In the genomic region with DNA sequence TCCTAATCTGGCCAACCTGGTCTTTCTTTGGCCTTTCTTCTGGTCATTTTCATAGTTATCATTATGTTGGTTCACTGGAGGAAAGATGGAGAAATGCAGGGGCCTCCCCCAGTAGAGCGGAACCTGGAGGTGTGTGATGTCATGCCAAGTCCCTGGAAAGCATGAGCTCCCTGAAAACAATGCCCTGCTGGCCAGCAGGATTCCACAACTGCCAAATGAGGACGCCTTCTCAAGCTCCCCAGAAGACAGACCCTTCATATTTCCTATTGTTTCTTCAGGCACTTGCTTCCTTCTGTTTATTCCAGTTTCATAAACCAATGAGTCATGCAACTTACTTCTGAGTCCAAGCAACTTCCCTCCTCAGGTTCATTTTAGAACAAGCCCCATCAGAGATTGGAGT, we compare ENCODE assay signal across 21 cellular contexts.
A peak's percentile ranks its signal among the peaks of the same experiment; 100 is the strongest.
DNase-seq lines count a peak whose midpoint lies in the region; ATAC-seq and TF ChIP-seq lines count a peak whose summit lies in the region.
"Had no signal": no experiment of that assay in that cellular context is flagged by ENCODE, and none has a peak within 500 bp of the region (broad histone marks: within the 10 kb centered on the region; RNA-seq: fewer than 3 reads in every experiment).

No MANE protein-coding gene starts in this region.

- H3K9me3 Mint-ChIP-seq in endodermal cell (no peaks in the 10 kb centered on the region), nephron progenitor cell (no peaks in the 10 kb centered on the region)

- H3K27me3 ChIP-seq in endodermal cell (ENCODE audit: control insufficient read depth, insufficient read depth, low read length, poor library complexity, severe bottlenecking) (no peaks in the 10 kb centered on the region), gastroesophageal sphincter (peaks cover 19% of the 10 kb centered on the region)
- H3K27me3 ChIP-seq: SJCRH30 had no signal

- no peak for TF ChIP-seq EP300 in gastroesophageal sphincter (IDR thresholded peaks at IDR 0.05)

- H3K27ac Mint-ChIP-seq in endodermal cell = peak overlapping the region; percentile 9
- H3K27ac Mint-ChIP-seq in nephron progenitor cell = peak overlapping the region; percentile 48
- H3K27ac Mint-ChIP-seq: CD14-positive monocyte, HFFc6 had no signal

- H3K36me3 ChIP-seq in endodermal cell (ENCODE audit: control insufficient read depth, insufficient read depth, low read length) (no peaks in the 10 kb centered on the region), gastroesophageal sphincter (no peaks in the 10 kb centered on the region)
- H3K36me3 ChIP-seq: SJCRH30 had no signal

- TF ChIP-seq POLR2A in gastroesophageal sphincter (IDR thresholded peaks at IDR 0.05) = no peak

- DNase-seq in H4 (ENCODE audit: low spot score) = peak; percentile 6
- peak; percentile 47 for DNase-seq in RPMI7951 (ENCODE audit: low read depth)
- DNase-seq in endodermal cell = no peak
- DNase-seq in nephron progenitor cell = no peak
- DNase-seq in NCI-H524 (lab: John Stamatoyannopoulos, UW) = no peak
- no peak for DNase-seq in NCI-H187 treated with DMSO at 0.1 percent for 48 hours (lab: John Stamatoyannopoulos, UW)
- DNase-seq: COR-L47; DMS153; HFFc6; KG1; MM.1S; NCI-H1105 treated with DMSO at 0.1 percent for 48 hours; NCI-H187; NCI-H446; NK-92 treated with Interleukin-12 subunit alpha and Interleukin-12 subunit beta, amount 100 ng/mL, for 24 hours; OCI-M1; SJCRH30 had no signal

- H3K27me3 Mint-ChIP-seq in endodermal cell (ENCODE audit: insufficient read depth) = no peaks in the 10 kb centered on the region
- peaks cover 14% of the 10 kb centered on the region for H3K27me3 Mint-ChIP-seq in nephron progenitor cell (ENCODE audit: low read depth, poor library complexity)

- H3K36me3 Mint-ChIP-seq in endodermal cell (ENCODE audit: low read depth) (no peaks in the 10 kb centered on the region), nephron progenitor cell (ENCODE audit: low read depth) (no peaks in the 10 kb centered on the region)
- H3K36me3 Mint-ChIP-seq: CD14-positive monocyte had no signal

- no peak overlapping the region for H3K9ac ChIP-seq in endodermal cell (ENCODE audit: extremely low read depth, low read length, poor library complexity, severe bottlenecking)

- H3K4me3 ChIP-seq in endodermal cell (ENCODE audit: low read length) (no peak overlapping the region), gastroesophageal sphincter (no peak overlapping the region)
- H3K4me3 ChIP-seq: SJCRH30 had no signal

- H3K4me3 Mint-ChIP-seq in endodermal cell (no peak overlapping the region), nephron progenitor cell (no peak overlapping the region)
- H3K4me3 Mint-ChIP-seq: CD14-positive monocyte, HFFc6 had no signal

- H3K4me1 ChIP-seq in endodermal cell (ENCODE audit: control insufficient read depth, insufficient read depth, low read length) (no peaks in the 10 kb centered on the region), gastroesophageal sphincter (no peaks in the 10 kb centered on the region)
- H3K4me1 ChIP-seq: SJCRH30 had no signal

- TF ChIP-seq CTCF in endodermal cell (conservative IDR thresholded peaks at IDR 0.05) = no peak
- TF ChIP-seq CTCF in nephron progenitor cell (IDR thresholded peaks at IDR 0.05) = no peak
- no peak for TF ChIP-seq CTCF in gastroesophageal sphincter (IDR thresholded peaks at IDR 0.05)

- 94 to 100% methylated on average over 2 of the region's 2 CpGs for WGBS in endodermal cell (ENCODE audit: insufficient coverage in 1 of 2, insufficient read length in 1 of 2), 2 experiments
- 50% methylated on average over 1 of the region's 2 CpGs; no CpG with 5 or more reads in 1 of the 2 donors for WGBS in gastroesophageal sphincter (ENCODE audit: low coverage in 1 of 2), 2 donors

- H3K9me3 ChIP-seq in endodermal cell (ENCODE audit: control insufficient read depth, low read length) = no peaks in the 10 kb centered on the region
- no peaks in the 10 kb centered on the region for H3K9me3 ChIP-seq in gastroesophageal sphincter
- H3K9me3 ChIP-seq: SJCRH30 had no signal

- ATAC-seq in gastroesophageal sphincter = no peak
- ATAC-seq: HepG2 had no signal

- H3K27ac ChIP-seq in endodermal cell (ENCODE audit: low read depth, low read length) = no peak overlapping the region
- H3K27ac ChIP-seq in gastroesophageal sphincter = no peak overlapping the region
- H3K27ac ChIP-seq: RWPE1, SJCRH30 had no signal

- peaks cover 34% of the 10 kb centered on the region for H3K4me1 Mint-ChIP-seq in endodermal cell
- peaks cover 13% of the 10 kb centered on the region for H3K4me1 Mint-ChIP-seq in nephron progenitor cell
- H3K4me1 Mint-ChIP-seq: CD14-positive monocyte had no signal

Comparison
In these comparisons a context has a peak if more than half of its experiments do, and no peak if none do; other contexts are left out.
1. DNase-seq: peak in H4 (single experiment) and RPMI7951 (single experiment); none in endodermal cell (single experiment), nephron progenitor cell (single experiment), NCI-H524 (0 of 2) and NCI-H187 treated with DMSO at 0.1 percent for 48 hours (single experiment).